9 cellular contexts compared by ENCODE assay signal in the genomic region with DNA sequence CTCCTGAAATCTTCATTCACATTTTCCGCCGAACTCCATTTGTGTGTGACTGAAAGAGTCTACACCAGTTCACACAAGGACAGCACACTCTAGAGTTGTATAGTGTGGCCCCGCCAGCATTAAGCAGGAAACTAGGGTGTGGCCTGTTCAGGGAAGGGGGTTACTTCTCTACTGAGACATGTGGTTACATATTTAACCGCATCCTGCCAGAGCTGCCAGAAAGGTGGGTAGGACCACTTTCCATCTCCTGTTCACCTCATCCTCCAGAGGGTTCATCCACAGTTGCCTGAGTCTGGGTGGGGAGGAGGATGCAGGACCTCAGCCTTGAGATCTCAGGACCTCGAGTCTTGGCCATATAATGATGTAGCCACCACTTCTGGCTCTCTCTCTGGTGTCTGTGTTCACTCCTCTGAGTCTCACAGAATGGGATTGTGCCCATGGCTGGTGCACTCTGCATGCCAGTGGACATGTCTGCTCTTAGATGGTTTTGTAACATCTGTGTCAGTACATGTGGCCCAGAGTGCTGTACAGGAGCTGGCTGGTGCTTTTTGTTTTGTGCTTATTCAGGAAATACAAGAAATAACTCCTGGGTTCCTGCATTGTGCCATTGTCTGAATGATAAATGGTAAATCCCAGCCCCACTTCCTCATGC. TPM values are rescaled to one million over a fixed set of nuclear protein-coding genes. Genes with fewer than 3 reads are reported as not detected.
A peak's percentile ranks its signal among the peaks of the same experiment; 100 is the strongest.
DNase-seq lines count a peak whose midpoint lies in the region; ATAC-seq and FAIRE-seq lines count a peak whose summit lies in the region.
"Had no signal": no experiment of that assay in that cellular context is flagged by ENCODE, and none has a peak within 500 bp of the region (broad histone marks: within the 10 kb centered on the region; RNA-seq: fewer than 3 reads in every experiment).

No MANE protein-coding gene starts in this region.

- H3K9me3 Mint-ChIP-seq in activated CD4-positive, alpha-beta memory T cell treated with anti-CD3 and anti-CD28 coated beads, Interleukin-2, amount 10 ng/mL, durations not matched to agents 7 days and 5 days: no peaks in the 10 kb centered on the region

- H3K4me3 Mint-ChIP-seq in activated CD4-positive, alpha-beta memory T cell treated with anti-CD3 and anti-CD28 coated beads, Interleukin-2, amount 10 ng/mL, durations not matched to agents 7 days and 5 days: peak overlapping the region; percentile 61

- peaks cover 64% of the 10 kb centered on the region for H3K4me1 Mint-ChIP-seq in activated CD4-positive, alpha-beta memory T cell treated with anti-CD3 and anti-CD28 coated beads, Interleukin-2, amount 10 ng/mL, durations not matched to agents 7 days and 5 days

- CTCF ChIA-PET in activated CD4-positive, alpha-beta memory T cell treated with anti-CD3 and anti-CD28 coated beads, Interleukin-2, amount 10 ng/mL, durations not matched to agents 7 days and 5 days (lab: Charles Lee): interaction anchor here (1.2 to 1.9 kb wide), 3 partner anchors 8 to 94 kb away, joined by 3 to 8 read pairs (median 4); a partner anchor contains a TSS

- FAIRE-seq in frontal cortex (lab: Jason Lieb, UNC): no peak
- FAIRE-seq: A549 had no signal

- peak; percentile 64 for ATAC-seq in HG03521 (IDR thresholded peaks at IDR 0.05; ENCODE audit: unreplicated experiment)
- ATAC-seq in left lobe of liver: peak; percentile 25
- ATAC-seq in HG02970 (IDR thresholded peaks at IDR 0.05; ENCODE audit: low FRiP score, unreplicated experiment): no peak
- ATAC-seq: A549 had no signal

- no peaks in the 10 kb centered on the region for H3K27me3 Mint-ChIP-seq in activated CD4-positive, alpha-beta memory T cell treated with anti-CD3 and anti-CD28 coated beads, Interleukin-2, amount 10 ng/mL, durations not matched to agents 7 days and 5 days

- DNase-seq in SKM-1 treated with dmso at 0.1 percent for 144 hours (lab: John Stamatoyannopoulos, UW; ENCODE audit: unreplicated experiment) (peak; percentile 3), SKM-1 (lab: John Stamatoyannopoulos, UW; ENCODE audit: unreplicated experiment) (no peak), left lobe of liver (ENCODE audit: low spot score) (no peak), NCI-H1105 treated with DMSO at 0.1 percent for 48 hours (lab: John Stamatoyannopoulos, UW) (no peak), frontal cortex (ENCODE audit: low spot score in 2 of 2) (no peak)
- DNase-seq in activated CD4-positive, alpha-beta memory T cell treated with anti-CD3 and anti-CD28 coated beads, Interleukin-2, amount 10 ng/mL, durations not matched to agents 7 days and 5 days: peak; percentile 87

- POLR2A ChIA-PET in activated CD4-positive, alpha-beta memory T cell treated with anti-CD3 and anti-CD28 coated beads, Interleukin-2, amount 10 ng/mL, durations not matched to agents 7 days and 5 days (lab: Charles Lee): interaction anchor here (0.9 to 3.9 kb wide), 16 partner anchors 9 to 340 kb away, joined by 3 to 56 read pairs (median 4); a partner anchor contains a TSS

- peak overlapping the region; percentile 94 for H3K27ac Mint-ChIP-seq in activated CD4-positive, alpha-beta memory T cell treated with anti-CD3 and anti-CD28 coated beads, Interleukin-2, amount 10 ng/mL, durations not matched to agents 7 days and 5 days

- H3K36me3 Mint-ChIP-seq in activated CD4-positive, alpha-beta memory T cell treated with anti-CD3 and anti-CD28 coated beads, Interleukin-2, amount 10 ng/mL, durations not matched to agents 7 days and 5 days (ENCODE audit: low read depth): peaks cover 53% of the 10 kb centered on the region

RNA-seq across cellular contexts. Expression of a gene that starts 7.7 kb away (rescaled TPM):
- 10 to 100 TPM; 85.2 to 88.0 TPM for total RNA-seq in activated CD4-positive, alpha-beta memory T cell treated with anti-CD3 and anti-CD28 coated beads, Interleukin-2, amount 10 ng/mL, durations not matched to agents 7 days and 5 days
- total RNA-seq in left lobe of liver: 6.1 TPM
- total RNA-seq in frontal cortex: 1.2 TPM

Comparison
In these comparisons a context has a peak if more than half of its experiments do, and no peak if none do; other contexts are left out.
1. DNase-seq: peak in SKM-1 treated with dmso at 0.1 percent for 144 hours (single experiment) and activated CD4-positive, alpha-beta memory T cell treated with anti-CD3 and anti-CD28 coated beads, Interleukin-2, amount 10 ng/mL, durations not matched to agents 7 days and 5 days (single experiment); none in SKM-1 (single experiment), left lobe of liver (single experiment), NCI-H1105 treated with DMSO at 0.1 percent for 48 hours (single experiment) and frontal cortex (0 of 2).
2. RNA of a gene that starts 7.7 kb away (total RNA-seq): 85.2 to 88.0 TPM in activated CD4-positive, alpha-beta memory T cell treated with anti-CD3 and anti-CD28 coated beads, Interleukin-2, amount 10 ng/mL, durations not matched to agents 7 days and 5 days; 6.1 TPM in left lobe of liver (single experiment) and 1.2 TPM in frontal cortex (single experiment); every median in the first group is over 10 times any median in the second.